Comparison of ENCODE assay signal across 9 cellular contexts in genomic region chr1:43367026-43367903, GRCh38. TPM values are rescaled to one million over a fixed set of nuclear protein-coding genes. Genes with fewer than 3 reads are reported as not detected.
DNase-seq lines count a peak whose midpoint lies in the region; ATAC-seq and TF ChIP-seq lines count a peak whose summit lies in the region.
"Had no signal": no experiment of that assay in that cellular context is flagged by ENCODE, and none has a peak within 500 bp of the region (broad histone marks: within the 10 kb centered on the region; RNA-seq: fewer than 3 reads in every experiment).

No MANE protein-coding gene starts in this region.

- H3K9me3 Mint-ChIP-seq in activated B cell treated with CpG ODN at 0.5 μM for 24 hours: no peaks in the 10 kb centered on the region
- H3K9me3 Mint-ChIP-seq in mesothelial cell of epicardium: no peaks in the 10 kb centered on the region

- POLR2A ChIA-PET in activated B cell treated with CpG ODN at 0.5 μM for 24 hours (lab: Charles Lee): interaction anchor here (0.6 to 2.8 kb wide), 22 partner anchors 9 to 1354 kb away, joined by 3 to 108 read pairs (median 6); partner anchors contain the start of genes CDC20, CFAP57, EBNA1BP2 and HYI

- intact Hi-C loops in activated B cell treated with CpG ODN at 0.5 μM for 24 hours (cut with micrococcal nuclease): loop anchor here (1.0 to 10.0 kb wide), 2 partner anchors 9 to 682 kb away; partner anchors contain the start of genes CDC20 and YBX1

- peaks cover 33% of the 10 kb centered on the region for H3K36me3 ChIP-seq in suprapubic skin

- CTCF ChIA-PET in activated B cell treated with CpG ODN at 0.5 μM for 24 hours (lab: Charles Lee): interaction anchor here (1.2 to 1.9 kb wide), 4 partner anchors 9 to 140 kb away, joined by 5 to 7 read pairs (median 6); no protein-coding TSS in a partner anchor

- TF ChIP-seq CTCF in activated B cell treated with CpG ODN at 0.5 μM for 24 hours (IDR thresholded peaks at IDR 0.05): no peak
- no peak for TF ChIP-seq CTCF in mesothelial cell of epicardium (IDR thresholded peaks at IDR 0.05; ENCODE audit: unreplicated experiment)
- no peak for TF ChIP-seq CTCF in suprapubic skin (IDR thresholded peaks at IDR 0.05)

- H3K27ac ChIP-seq in suprapubic skin: peak overlapping the region; percentile 96

- H3K9me3 ChIP-seq in suprapubic skin: no peaks in the 10 kb centered on the region

- no peaks in the 10 kb centered on the region for H3K27me3 ChIP-seq in suprapubic skin

- 0% methylated on average over 27 of the region's 48 CpGs for WGBS in suprapubic skin

- H3K4me1 ChIP-seq in suprapubic skin: peaks cover 38% of the 10 kb centered on the region

- H3K4me1 Mint-ChIP-seq in activated B cell treated with CpG ODN at 0.5 μM for 24 hours (peaks cover 42% of the 10 kb centered on the region), mesothelial cell of epicardium (peaks cover 29% of the 10 kb centered on the region)

- ATAC-seq in GM19463 (IDR thresholded peaks at IDR 0.05; ENCODE audit: unreplicated experiment) (peak; percentile 41), HG03565 (IDR thresholded peaks at IDR 0.05; ENCODE audit: unreplicated experiment) (peak; percentile 27), activated B cell treated with CpG ODN at 0.5 μM for 24 hours (ENCODE audit: low read depth) (peak; percentile 44)

- peak overlapping the region; percentile 80 for H3K4me3 ChIP-seq in suprapubic skin

- H3K36me3 Mint-ChIP-seq in activated B cell treated with CpG ODN at 0.5 μM for 24 hours (ENCODE audit: low read depth) (peaks cover 52% of the 10 kb centered on the region), mesothelial cell of epicardium (peaks cover 11% of the 10 kb centered on the region)

- TF ChIP-seq EP300 in suprapubic skin (IDR thresholded peaks at IDR 0.05): no peak

- TF ChIP-seq POLR2A in suprapubic skin (IDR thresholded peaks at IDR 0.05): no peak

- H3K27me3 Mint-ChIP-seq in activated B cell treated with CpG ODN at 0.5 μM for 24 hours (no peaks in the 10 kb centered on the region), mesothelial cell of epicardium (ENCODE audit: low read depth) (no peaks in the 10 kb centered on the region)

- DNase-seq in CD1c-positive myeloid dendritic cell (ENCODE audit: extremely low spot score) (peak; percentile 31), activated B cell treated with CpG ODN at 0.5 μM for 24 hours (peak; percentile 41), ecto neural progenitor cell (ENCODE audit: low spot score) (peak; percentile 63), mesothelial cell of epicardium (ENCODE audit: low spot score in 2 of 2, unreplicated experiment in 2 of 2) (peak in 1 of 2 experiments; percentile 51), suprapubic skin (ENCODE audit: low spot score in 2 of 2) (no peak), pons (ENCODE audit: low spot score) (no peak)

- peak overlapping the region; percentile 88 for H3K4me3 Mint-ChIP-seq in activated B cell treated with CpG ODN at 0.5 μM for 24 hours
- H3K4me3 Mint-ChIP-seq in mesothelial cell of epicardium: peak overlapping the region; percentile 76

- H3K27ac Mint-ChIP-seq in activated B cell treated with CpG ODN at 0.5 μM for 24 hours: peak overlapping the region; percentile 85
- H3K27ac Mint-ChIP-seq in mesothelial cell of epicardium: peak overlapping the region; percentile 89

RNA-seq across cellular contexts. Expression of gene ELOVL1, which starts 0.5 kb away (rescaled TPM):
- total RNA-seq in activated B cell treated with CpG ODN at 0.5 μM for 24 hours (80.2 and 84.2 TPM in 2 replicates), mesothelial cell of epicardium (40.3 to 42.4 TPM (median 41.4 TPM) in 3 replicates), suprapubic skin (100 to 1,000 TPM; 149 to 434 (median 349) TPM)

RNA-seq across cellular contexts. Expression of gene CDC20, which starts 8.5 kb away (rescaled TPM):
- total RNA-seq in activated B cell treated with CpG ODN at 0.5 μM for 24 hours (3.2 and 4.2 TPM in 2 replicates), mesothelial cell of epicardium (32.0 to 33.4 TPM (median 32.4 TPM) in 3 replicates), suprapubic skin (10 to 100 TPM in 1 of 4 donors, 1 to 10 TPM in 3; 5.8 to 11.6 (median 7.8) TPM)

RNA-seq across cellular contexts. Expression of gene MED8, which starts 22.3 kb away (rescaled TPM):
- total RNA-seq in activated B cell treated with CpG ODN at 0.5 μM for 24 hours: 33.8 and 37.2 TPM in 2 replicates
- 29.8 to 32.4 TPM (median 30.4 TPM) in 3 replicates for total RNA-seq in mesothelial cell of epicardium
- 10 to 100 TPM; 26.8 to 43.2 (median 40.3) TPM for total RNA-seq in suprapubic skin

RNA-seq across cellular contexts. Expression of gene SZT2, which starts 22.4 kb away (rescaled TPM):
- total RNA-seq in activated B cell treated with CpG ODN at 0.5 μM for 24 hours: 108 and 139 TPM in 2 replicates
- total RNA-seq in mesothelial cell of epicardium: 80.1 to 97.4 TPM (median 83.7 TPM) in 3 replicates
- 100 to 1,000 TPM in 1 of 4 donors, 10 to 100 TPM in 3; 44.2 to 132 (median 65.5) TPM for total RNA-seq in suprapubic skin

RNA-seq across cellular contexts. Expression of gene MPL, which starts 29.6 kb away (rescaled TPM):
- total RNA-seq in activated B cell treated with CpG ODN at 0.5 μM for 24 hours: not detected in 2 replicates
- total RNA-seq in mesothelial cell of epicardium: 0.50 to 0.53 TPM in 2 of 3 replicates, not detected in the other
- not detected for total RNA-seq in suprapubic skin
- total RNA-seq: M059J had no signal

Comparison
In these comparisons a context has a peak if more than half of its experiments do, and no peak if none do; other contexts are left out.
1. DNase-seq: peak in CD1c-positive myeloid dendritic cell (single experiment), activated B cell treated with CpG ODN at 0.5 μM for 24 hours (single experiment) and ecto neural progenitor cell (single experiment); none in suprapubic skin (0 of 2) and pons (single experiment).
2. Peak in every context shown above with its lines, with median percentiles within 50 percentile points of each other: ATAC-seq.